ENCODE assay signal across 8 cellular contexts in the genomic region with DNA sequence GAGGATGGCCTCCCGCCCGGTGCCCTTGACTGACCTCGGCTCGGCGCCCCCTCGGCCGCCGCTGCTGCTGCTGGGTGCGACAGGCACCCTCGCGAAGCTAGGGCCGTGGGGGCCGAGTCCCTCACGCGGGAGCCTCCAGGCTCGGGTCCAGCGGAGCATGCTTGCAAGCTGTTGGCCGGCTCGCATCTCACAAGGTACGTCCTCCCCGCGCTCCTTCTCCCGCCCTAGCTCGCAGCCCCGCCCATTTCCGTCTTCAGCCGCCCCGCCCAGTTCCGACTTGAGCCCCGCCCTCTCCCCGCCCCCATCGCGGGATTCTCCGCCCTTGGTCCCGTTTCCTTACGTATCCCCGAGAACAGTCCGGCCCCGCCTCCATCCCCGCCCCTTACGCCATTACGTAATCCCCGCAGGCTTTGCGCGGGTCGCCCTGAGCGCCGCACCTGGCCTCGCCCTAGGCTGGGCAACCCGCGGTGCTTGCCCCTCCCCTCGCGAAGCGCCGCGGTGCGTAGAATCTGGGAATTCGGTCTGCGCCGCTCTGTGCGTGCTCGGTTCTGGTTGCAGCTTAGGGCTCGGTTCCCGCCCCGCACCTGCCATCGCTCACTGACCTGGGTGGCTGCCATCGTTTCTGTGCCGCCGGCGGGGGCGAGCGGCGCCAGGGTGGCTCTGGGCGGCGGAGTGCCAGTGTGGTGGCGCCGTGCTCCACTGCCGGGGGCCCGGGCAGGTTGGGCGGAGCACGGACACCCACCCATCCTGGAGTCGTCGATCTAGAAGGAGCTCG. TPM values are rescaled to one million over a fixed set of nuclear protein-coding genes. Genes with fewer than 3 reads are reported as not detected.
DNase-seq lines count a peak whose midpoint lies in the region; ATAC-seq and TF ChIP-seq lines count a peak whose summit lies in the region.

A gene with protein sequence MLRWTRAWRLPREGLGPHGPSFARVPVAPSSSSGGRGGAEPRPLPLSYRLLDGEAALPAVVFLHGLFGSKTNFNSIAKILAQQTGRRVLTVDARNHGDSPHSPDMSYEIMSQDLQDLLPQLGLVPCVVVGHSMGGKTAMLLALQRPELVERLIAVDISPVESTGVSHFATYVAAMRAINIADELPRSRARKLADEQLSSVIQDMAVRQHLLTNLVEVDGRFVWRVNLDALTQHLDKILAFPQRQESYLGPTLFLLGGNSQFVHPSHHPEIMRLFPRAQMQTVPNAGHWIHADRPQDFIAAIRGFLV (minus strand): TSS at position 191 of the 775 bp plus-strand sequence. CDS start 32 bp downstream, at position 159.

- H3K4me1 ChIP-seq in Peyer's patch (peaks cover 0 to 31% (median 8%) of the 10 kb centered on the region in 4 donors), muscle layer of duodenum (ENCODE audit: control insufficient read depth in 1 of 2, insufficient read depth in 2 of 2, low read length in 2 of 2) (peaks cover 4 to 20% of the 10 kb centered on the region in 2 donors)

- H3K36me3 ChIP-seq in KOPT-K1 (ENCODE audit: insufficient read depth, low read length) (peaks cover 18% of the 10 kb centered on the region; the same call in 1 of the 2 replicates), Peyer's patch (peaks cover 0 to 23% (median 0%) of the 10 kb centered on the region in 3 donors), muscle layer of duodenum (ENCODE audit: control insufficient read depth in 1 of 2, insufficient read depth in 2 of 2, low read length in 2 of 2) (peaks cover 0 to 4% of the 10 kb centered on the region in 2 donors)

- no peaks in the 10 kb centered on the region for H3K9me3 ChIP-seq in KOPT-K1 (ENCODE audit: insufficient read depth, low read length, poor library complexity, severe bottlenecking)
- no peaks in the 10 kb centered on the region for H3K9me3 ChIP-seq in Peyer's patch
- no peaks in the 10 kb centered on the region for H3K9me3 ChIP-seq in muscle layer of duodenum (ENCODE audit: control insufficient read depth in 1 of 2, low read length in 2 of 2)

- peak in 1 of 6 experiments; percentile 20 for TF ChIP-seq CTCF in Peyer's patch (IDR thresholded peaks at IDR 0.05)

- H3K4me3 ChIP-seq in Peyer's patch (peak within 1 kb of the TSS; percentile 52 to 88 (median 78)), muscle layer of duodenum (ENCODE audit: low read depth in 1 of 2, low read length in 2 of 2) (peak within 1 kb of the TSS; percentile 67 to 89)

- no peaks in the 10 kb centered on the region for H3K27me3 ChIP-seq in Peyer's patch
- no peaks in the 10 kb centered on the region for H3K27me3 ChIP-seq in muscle layer of duodenum (ENCODE audit: low read depth, low read length)

- ATAC-seq in GM21786 (IDR thresholded peaks at IDR 0.05; ENCODE audit: unreplicated experiment) (peak; percentile 87), esophagus mucosa (peak; percentile 90)

- H3K27ac ChIP-seq in KOPT-K1 (ENCODE audit: low read depth, low read length, poor library complexity, severe bottlenecking): peak within 1 kb of the TSS; percentile 85
- H3K27ac ChIP-seq in Peyer's patch: peak within 1 kb of the TSS; percentile 84 to 98 (median 94)
- H3K27ac ChIP-seq in muscle layer of duodenum (ENCODE audit: low read length): peak within 1 kb of the TSS; percentile 90

- DNase-seq in DMS79 (lab: John Stamatoyannopoulos, UW) (peak; percentile 93), Peyer's patch (peak; percentile 99 to 100 (median 99))
- DNase-seq in activated T-cell treated with anti-CD3 and anti-CD28 coated beads, Interleukin-2, amount 50 U/mL, for 48 hours: peak; percentile 99 to 100
- peak; percentile 98 for DNase-seq in stimulated activated CD8-positive, alpha-beta memory T cell treated with anti-CD3 and anti-CD28 coated beads, Interleukin-7, amount 100 ng/mL, for 24 hours (ENCODE audit: low read depth)

- peak; percentile 93 to 94 for TF ChIP-seq POLR2A in Peyer's patch (IDR thresholded peaks at IDR 0.05)

RNA-seq across cellular contexts. Expression of the gene that starts here (rescaled TPM):
- 100 to 1,000 TPM in 2 of 4 donors, 10 to 100 TPM in 2; 65.9 to 156 (median 98.5) TPM for total RNA-seq in Peyer's patch
- 11.7 TPM for total RNA-seq in esophagus mucosa

Comparison
In these comparisons a context has a peak if more than half of its experiments do, and no peak if none do; other contexts are left out.
1. Peak in every context shown above with its lines: DNase-seq, ATAC-seq, H3K4me3 ChIP-seq and H3K27ac ChIP-seq.